In genomic region chr5:174533127-174533453, GRCh38 we compare ENCODE assay signal across 10 cellular contexts.
DNase-seq lines count a peak whose midpoint lies in the region; ATAC-seq and TF ChIP-seq lines count a peak whose summit lies in the region.
"Had no signal": no experiment of that assay in that cellular context is flagged by ENCODE, and none has a peak within 500 bp of the region (broad histone marks: within the 10 kb centered on the region; RNA-seq: fewer than 3 reads in every experiment).

No MANE protein-coding gene starts in this region.

- ATAC-seq in IMR-90 (ENCODE audit: low read depth) = peak; percentile 0

- H3K9me3 ChIP-seq in A673 (ENCODE audit: low read depth, low read length, poor library complexity, severe bottlenecking) (no peaks in the 10 kb centered on the region), IMR-90 (ENCODE audit: control insufficient read depth, insufficient read depth, low read length) (no peaks in the 10 kb centered on the region), ascending aorta (no peaks in the 10 kb centered on the region), mesenchymal stem cell (ENCODE audit: control insufficient read depth, low read length) (no peaks in the 10 kb centered on the region), Peyer's patch (no peaks in the 10 kb centered on the region), spleen (peaks cover 0 to 1% (median 0%) of the 10 kb centered on the region in 8 donors)
- H3K9me3 ChIP-seq: uterus had no signal

- in situ Hi-C loops in IMR-90 (cut with MboI; ENCODE audit: low sequenced_read_pairs) = no loop called here

- H2BK120ac ChIP-seq in IMR-90 (ENCODE audit: low read depth, low read length) (peak overlapping the region; percentile 99), mesenchymal stem cell (ENCODE audit: low read depth, low read length) (no peak overlapping the region)

- H3K56ac ChIP-seq in IMR-90 (ENCODE audit: extremely low read depth, insufficient read depth, low read length) = peak overlapping the region; percentile 99

- POLR2A ChIA-PET in A673 (lab: Charles Lee; ENCODE audit: low non-redundant PET) (no interaction called here), IMR-90 (lab: Charles Lee; ENCODE audit: unreplicated experiment) (no interaction called here)

- CTCF ChIA-PET in A673 (lab: Charles Lee) (interaction anchor here (0.9 kb wide), 1 partner anchor 261 kb away, joined by 3 read pairs; no protein-coding TSS in a partner anchor), IMR-90 (lab: Yijun Ruan, JAX) (interaction anchor here (0.6 to 1.0 kb wide), 2 partner anchors 113 to 125 kb away, joined by 3 to 4 read pairs; no protein-coding TSS in a partner anchor)

- H3K18ac ChIP-seq in IMR-90 (ENCODE audit: low read depth, low read length) = peak overlapping the region; percentile 97
- peak overlapping the region; percentile 50 to 88 for H3K18ac ChIP-seq in mesenchymal stem cell (ENCODE audit: low read depth in 1 of 2, low read length in 2 of 2)

- no peak for TF ChIP-seq RAD21 in IMR-90 (IDR thresholded peaks at IDR 0.05; ENCODE audit: low read length)

- DNase-seq in A673 (ENCODE audit: low spot score) (peak; percentile 36), IMR-90 (peak; percentile 30), ascending aorta (ENCODE audit: low spot score in 2 of 2) (no peak), mesenchymal stem cell (peak; percentile 65), Peyer's patch (no peak), spleen (no peak), middle frontal gyrus (ENCODE audit: extremely low spot score, low spot score) (no peak), immature natural killer cell (no peak)
- DNase-seq: NCI-H226 had no signal

- H2BK15ac ChIP-seq in IMR-90 (ENCODE audit: low read depth, low read length) (peak overlapping the region; percentile 89), mesenchymal stem cell (ENCODE audit: low read depth, poor library complexity, severe bottlenecking) (no peak overlapping the region)

- no peaks in the 10 kb centered on the region for H3K36me3 ChIP-seq in A673 (ENCODE audit: insufficient read depth, low read length, poor library complexity, severe bottlenecking)
- H3K36me3 ChIP-seq in IMR-90 (ENCODE audit: control insufficient read depth, insufficient read depth, low read length) = no peaks in the 10 kb centered on the region
- no peaks in the 10 kb centered on the region for H3K36me3 ChIP-seq in ascending aorta
- no peaks in the 10 kb centered on the region for H3K36me3 ChIP-seq in mesenchymal stem cell (ENCODE audit: control insufficient read depth in 1 of 2, insufficient read depth in 2 of 2, low read depth in 1 of 2, low read length in 2 of 2)
- H3K36me3 ChIP-seq in Peyer's patch = no peaks in the 10 kb centered on the region
- H3K36me3 ChIP-seq in spleen = no peaks in the 10 kb centered on the region
- H3K36me3 ChIP-seq: uterus had no signal

- H3K4me3 Mint-ChIP-seq in immature natural killer cell = no peak overlapping the region

- no peak overlapping the region for H3K4me3 ChIP-seq in A673 (ENCODE audit: low read depth, low read length, poor library complexity, severe bottlenecking)
- H3K4me3 ChIP-seq in IMR-90 (ENCODE audit: insufficient read depth, low read depth, low read length) = 0 out of 2 replicates have a peak overlapping the region, but pooled peaks have one; percentile 0
- no peak overlapping the region for H3K4me3 ChIP-seq in ascending aorta
- peak overlapping the region in 1 of 2 experiments; percentile 50 for H3K4me3 ChIP-seq in mesenchymal stem cell (ENCODE audit: insufficient read depth in 1 of 2, low read depth in 1 of 2, low read length in 2 of 2)
- no peak overlapping the region for H3K4me3 ChIP-seq in Peyer's patch
- no peak overlapping the region for H3K4me3 ChIP-seq in spleen
- H3K4me3 ChIP-seq: uterus had no signal

- dilution Hi-C loops in IMR-90 (cut with HindIII; ENCODE audit: low sequenced_read_pairs, unreplicated experiment) = no loop called here

- no peaks in the 10 kb centered on the region for H3K36me3 Mint-ChIP-seq in immature natural killer cell

- peak overlapping the region; percentile 93 to 95 for H4K8ac ChIP-seq in IMR-90 (ENCODE audit: low read depth in 2 of 2, low read length in 2 of 2)
- H4K8ac ChIP-seq in mesenchymal stem cell (ENCODE audit: low read length) = no peak overlapping the region

- TF ChIP-seq CTCF in A673 (conservative IDR thresholded peaks at IDR 0.05; ENCODE audit: low read depth, low read length) (no peak), IMR-90 (conservative IDR thresholded peaks at IDR 0.05; ENCODE audit: low read depth, low read length) (no peak), ascending aorta (IDR thresholded peaks at IDR 0.05) (no peak), Peyer's patch (IDR thresholded peaks at IDR 0.05) (no peak), spleen (IDR thresholded peaks at IDR 0.05 in 8 of 11, conservative IDR thresholded peaks at IDR 0.05 in 3 of 11) (no peak)

- H3K14ac ChIP-seq in IMR-90 (replicated peaks; ENCODE audit: low read depth, low read length) (peak overlapping the region; percentile 95), mesenchymal stem cell (ENCODE audit: low read length in 2 of 2) (no peak overlapping the region)

- H3K23ac ChIP-seq in IMR-90 (ENCODE audit: low read depth, low read length) = peak overlapping the region; percentile 96
- H3K23ac ChIP-seq in mesenchymal stem cell (ENCODE audit: low read length in 2 of 2) = no peak overlapping the region

- H2AFZ ChIP-seq in IMR-90 (replicated peaks; ENCODE audit: low read length, poor library complexity) (peak overlapping the region; percentile 58), mesenchymal stem cell (ENCODE audit: low read depth, low read length) (no peak overlapping the region)

- peaks cover 0 to 3% (median 2%) of the 10 kb centered on the region in 3 donors for H3K27me3 Mint-ChIP-seq in immature natural killer cell (ENCODE audit: low read depth in 3 of 3)

- H3K4me1 ChIP-seq in A673 (ENCODE audit: insufficient read depth, low read length, poor library complexity, severe bottlenecking) = peaks cover 35% of the 10 kb centered on the region
- peaks cover 29% of the 10 kb centered on the region for H3K4me1 ChIP-seq in IMR-90 (ENCODE audit: control insufficient read depth, insufficient read depth, low read length)
- peaks cover 12 to 16% of the 10 kb centered on the region in 2 donors for H3K4me1 ChIP-seq in ascending aorta
- H3K4me1 ChIP-seq in mesenchymal stem cell (ENCODE audit: control insufficient read depth, insufficient read depth, low read depth, low read length) = no peaks in the 10 kb centered on the region
- H3K4me1 ChIP-seq in Peyer's patch = peaks cover 0 to 24% (median 2%) of the 10 kb centered on the region in 4 donors
- peaks cover 0 to 20% (median 9%) of the 10 kb centered on the region in 6 donors for H3K4me1 ChIP-seq in spleen
- H3K4me1 ChIP-seq: uterus had no signal

- TF ChIP-seq POLR2A in IMR-90 (IDR thresholded peaks at IDR 0.05; ENCODE audit: low read depth, low read length) (no peak), Peyer's patch (IDR thresholded peaks at IDR 0.05) (no peak), spleen (IDR thresholded peaks at IDR 0.05) (no peak)

- H3K4ac ChIP-seq in IMR-90 (ENCODE audit: low read depth, low read length) (peak overlapping the region; percentile 98), mesenchymal stem cell (ENCODE audit: low read depth in 1 of 2, low read length in 2 of 2) (peak overlapping the region in 1 of 2 experiments; percentile 68)

- H4K20me1 ChIP-seq in IMR-90 (ENCODE audit: insufficient read depth, low read length) = no peaks in the 10 kb centered on the region

- H2AK5ac ChIP-seq in IMR-90 (ENCODE audit: low read depth, low read length) (peak overlapping the region; percentile 98), mesenchymal stem cell (ENCODE audit: low read length, severe bottlenecking) (no peak overlapping the region)

- peak overlapping the region; percentile 96 for H2BK5ac ChIP-seq in IMR-90 (ENCODE audit: low read depth, low read length, poor library complexity, severe bottlenecking)
- H2BK5ac ChIP-seq in mesenchymal stem cell (ENCODE audit: low read depth, low read length, poor library complexity, severe bottlenecking) = no peak overlapping the region

- peaks cover 0 to under 1% (median 0%) of the 10 kb centered on the region in 6 donors for H3K9me3 Mint-ChIP-seq in immature natural killer cell

- H3K27me3 ChIP-seq in A673 (replicated peaks; ENCODE audit: insufficient read depth, low read depth, low read length, poor library complexity) (no peaks in the 10 kb centered on the region), IMR-90 (ENCODE audit: control insufficient read depth, insufficient read depth, low read length) (no peaks in the 10 kb centered on the region), ascending aorta (no peaks in the 10 kb centered on the region), mesenchymal stem cell (ENCODE audit: control insufficient read depth in 1 of 2, insufficient read depth in 1 of 2, low read length in 2 of 2) (no peaks in the 10 kb centered on the region), Peyer's patch (no peaks in the 10 kb centered on the region), spleen (replicated peaks in 1 of 7) (peaks cover 0 to 18% (median 0%) of the 10 kb centered on the region in 7 donors)
- H3K27me3 ChIP-seq: uterus had no signal

- 60% methylated on average over 1 of the region's 5 CpGs; no CpG with 5 or more reads in 1 of the 2 experiments for WGBS in IMR-90 (ENCODE audit: extremely low coverage in 2 of 2, insufficient read length in 1 of 2), 2 experiments
- 33% methylated on average over 5 of the region's 5 CpGs for WGBS in mesenchymal stem cell
- WGBS in spleen, 5 donors = 63 to 76% (median 73%) methylated on average over 5 of the region's 5 CpGs

- H3K27ac Mint-ChIP-seq in immature natural killer cell = no peak overlapping the region

- H3K9me1 ChIP-seq in IMR-90 (ENCODE audit: insufficient read depth, low read length) = peaks cover 18% of the 10 kb centered on the region

- intact Hi-C loops in A673 (cut with micrococcal nuclease; ENCODE audit: unreplicated experiment) = loop anchor here (5.0 kb wide), 1 partner anchor 106 kb away; no protein-coding TSS in a partner anchor
- intact Hi-C loops in IMR-90 (cut with micrococcal nuclease) = loop anchor here (1.0 to 5.0 kb wide), 5 partner anchors 26 to 259 kb away; no protein-coding TSS in a partner anchor
- intact Hi-C loops in ascending aorta (cut with DNase I) = loop anchor here (5.0 to 10.0 kb wide), 2 partner anchors 192 to 916 kb away; partner anchors contain the start of genes BOD1 and MSX2
- intact Hi-C loops in spleen (cut with DNase I; ENCODE audit: low total_unique reads) = no loop called here

- H3K27ac ChIP-seq in A673 (ENCODE audit: low read depth, low read length, poor library complexity, severe bottlenecking) (no peak overlapping the region), IMR-90 (ENCODE audit: insufficient read depth, low read length) (peak overlapping the region; percentile 93), ascending aorta (peak overlapping the region; percentile 34 to 64), mesenchymal stem cell (ENCODE audit: low read length, poor library complexity, severe bottlenecking) (no peak overlapping the region), Peyer's patch (no peak overlapping the region), spleen (no peak overlapping the region)
- H3K27ac ChIP-seq: uterus had no signal

- peaks cover 0 to 2% of the 10 kb centered on the region in 2 donors for H3K4me1 Mint-ChIP-seq in immature natural killer cell

- H3K9ac ChIP-seq in IMR-90 (ENCODE audit: low read depth, low read length) (peak overlapping the region; percentile 85), mesenchymal stem cell (ENCODE audit: low read length) (peak overlapping the region; percentile 41)

- H2AK9ac ChIP-seq in IMR-90 (replicated peaks; ENCODE audit: low read depth, low read length, poor library complexity) = peak overlapping the region; percentile 81

- peak overlapping the region; percentile 35 to 95 for H2BK12ac ChIP-seq in mesenchymal stem cell (ENCODE audit: low read length in 2 of 2)

- H4K5ac ChIP-seq in IMR-90 (ENCODE audit: low read depth, low read length) = peak overlapping the region; percentile 93

- H3K79me1 ChIP-seq in IMR-90 (ENCODE audit: low read depth in 1 of 2, low read length in 2 of 2) = no peaks in the 10 kb centered on the region
- H3K79me1 ChIP-seq in mesenchymal stem cell (replicated peaks; ENCODE audit: low read length, poor library complexity, severe bottlenecking) = no peaks in the 10 kb centered on the region

- H3K4me2 ChIP-seq in IMR-90 (ENCODE audit: low read depth, low read length) (peak overlapping the region; percentile 83), mesenchymal stem cell (ENCODE audit: low read length, poor library complexity, severe bottlenecking) (no peak overlapping the region)

- no TSS peak for BruUV-seq in A673 (replicated peaks; lab: Mats Ljungman, UMichigan)
- no TSS peak for BruUV-seq in IMR-90 (replicated peaks; lab: Mats Ljungman, UMichigan)

- H4K91ac ChIP-seq in IMR-90 (ENCODE audit: insufficient read depth, low read depth, low read length) (peak overlapping the region; percentile 100), mesenchymal stem cell (ENCODE audit: low read length) (no peak overlapping the region)

- peak overlapping the region; percentile 97 for H2BK20ac ChIP-seq in IMR-90 (ENCODE audit: low read depth, low read length)

Comparison
In these comparisons a context has a peak if more than half of its experiments do, and no peak if none do; other contexts are left out.
1. DNase-seq: peak in A673 (single experiment), IMR-90 (single experiment) and mesenchymal stem cell (single experiment); none in ascending aorta (0 of 2), Peyer's patch (0 of 3), spleen (single experiment), middle frontal gyrus (single experiment) and immature natural killer cell (0 of 3).
2. H3K27ac ChIP-seq: peak in IMR-90 (single experiment) and ascending aorta (2 of 2); none in A673 (single experiment), mesenchymal stem cell (single experiment), Peyer's patch (0 of 4) and spleen (0 of 8).